ENCODE assay signal across 8 cellular contexts in the genomic region with DNA sequence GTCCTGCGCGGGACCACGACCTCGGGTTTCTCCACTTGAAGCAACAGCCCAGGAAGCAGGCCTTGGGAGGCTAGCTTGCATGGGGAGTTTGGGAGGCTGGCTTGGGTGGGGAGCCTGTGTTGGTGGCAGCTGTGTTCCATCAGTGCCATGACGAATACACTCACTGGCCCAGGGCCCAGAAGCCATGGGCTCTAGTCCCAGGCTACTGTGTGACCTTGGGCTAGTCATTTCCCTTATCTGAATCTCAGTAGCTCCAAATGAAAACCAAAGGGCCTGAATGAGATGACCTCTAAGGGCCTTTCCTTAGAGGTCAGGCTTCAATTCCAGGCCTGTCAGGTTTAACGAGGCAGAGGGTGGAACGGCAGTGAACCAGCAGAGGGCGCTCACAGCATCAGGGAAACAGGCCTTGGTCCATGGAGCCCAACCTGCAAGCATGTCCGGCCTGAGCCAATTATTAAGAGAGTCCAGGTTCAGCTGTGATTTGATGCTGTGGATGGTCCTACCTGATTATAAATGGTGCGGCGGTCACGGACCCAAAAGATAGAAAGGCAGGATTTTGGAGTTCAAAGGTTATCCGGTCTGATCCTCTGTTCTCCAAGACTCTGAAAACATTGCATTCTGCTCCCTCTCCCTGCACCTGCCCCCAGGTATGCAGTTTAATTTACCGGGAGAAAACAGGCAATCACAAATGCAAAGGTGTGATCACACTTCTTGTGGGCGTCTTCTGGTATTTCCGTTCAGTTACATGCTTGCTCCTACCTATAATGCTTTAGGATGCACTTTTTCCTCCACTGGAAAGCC. TPM values are rescaled to one million over a fixed set of nuclear protein-coding genes. Genes with fewer than 3 reads are reported as not detected.
DNase-seq lines count a peak whose midpoint lies in the region; ATAC-seq and TF ChIP-seq lines count a peak whose summit lies in the region.

No MANE protein-coding gene starts in this region.

- H3K9me3 Mint-ChIP-seq in progenitor cell of endocrine pancreas (ENCODE audit: low read depth): no peaks in the 10 kb centered on the region

- H3K27ac Mint-ChIP-seq in progenitor cell of endocrine pancreas: no peak overlapping the region

- no peaks in the 10 kb centered on the region for H3K36me3 ChIP-seq in BJ (ENCODE audit: control insufficient read depth, insufficient read depth, low read length)

- peaks cover 5% of the 10 kb centered on the region for H3K4me1 Mint-ChIP-seq in progenitor cell of endocrine pancreas (ENCODE audit: low read depth)

- CTCF ChIA-PET in BJ (lab: Yijun Ruan, JAX): interaction anchor here (0.6 to 7.7 kb wide), 10 partner anchors 8 to 659 kb away, joined by 3 to 72 read pairs (median 6); no protein-coding TSS in a partner anchor

- no peak overlapping the region for H3K4me3 Mint-ChIP-seq in progenitor cell of endocrine pancreas (ENCODE audit: low read depth)

- H3K4me3 ChIP-seq in BJ (ENCODE audit: low read depth, low read length) (no peak overlapping the region), fibroblast of mammary gland (ENCODE audit: control insufficient read depth, low read depth, low read length) (no peak overlapping the region)

- no peaks in the 10 kb centered on the region for H3K36me3 Mint-ChIP-seq in progenitor cell of endocrine pancreas (ENCODE audit: insufficient read depth)

- H3K27me3 Mint-ChIP-seq in progenitor cell of endocrine pancreas: no peaks in the 10 kb centered on the region

- DNase-seq in BJ (ENCODE audit: low read depth) (no peak), NCI-H2227 treated with DMSO at 0.1 percent for 48 hours (lab: John Stamatoyannopoulos, UW) (peak; percentile 31), fibroblast of mammary gland (ENCODE audit: low read depth) (peak; percentile 54), progenitor cell of endocrine pancreas (ENCODE audit: low spot score, unreplicated experiment) (peak; percentile 75)
- peak; percentile 82 for DNase-seq in activated CD8-positive, alpha-beta memory T cell treated with anti-CD3 and anti-CD28 coated beads for 24 hours
- no peak for DNase-seq in stimulated activated naive CD4-positive, alpha-beta T cell treated with Interleukin-2 at 50 U/mL for 16 hours (lab: John Stamatoyannopoulos, UW)

- H3K27me3 ChIP-seq in BJ (ENCODE audit: control insufficient read depth, insufficient read depth, low read length): peaks cover 1% of the 10 kb centered on the region; the same call in 1 of the 2 replicates

- ATAC-seq in GM18520 (IDR thresholded peaks at IDR 0.05; ENCODE audit: unreplicated experiment) (peak; percentile 73), HG02981 (IDR thresholded peaks at IDR 0.05; ENCODE audit: unreplicated experiment) (peak; percentile 70)

- TF ChIP-seq CTCF in BJ (IDR thresholded peaks at IDR 0.05; ENCODE audit: insufficient read depth, low read depth, low read length) (peak; percentile 73), fibroblast of mammary gland (conservative IDR thresholded peaks at IDR 0.05; ENCODE audit: control insufficient read depth, insufficient read depth, low read depth, low read length) (peak; percentile 77), progenitor cell of endocrine pancreas (IDR thresholded peaks at IDR 0.05; ENCODE audit: unreplicated experiment) (peak; percentile 87)

- POLR2A ChIA-PET in BJ (lab: Charles Lee): no interaction called here

RNA-seq across cellular contexts. Expression of a gene that starts 15.9 kb away (rescaled TPM):
- not detected in 2 replicates for polyA plus RNA-seq in BJ (2011; rRNA removed)
- polyA minus RNA-seq in BJ (2011; rRNA and poly(A)+ RNA removed): not detected in 2 replicates
- 11.3 and 12.6 TPM in 2 replicates for total RNA-seq in progenitor cell of endocrine pancreas

RNA-seq across cellular contexts. Expression of a gene that starts 49.7 kb away (rescaled TPM):
- polyA plus RNA-seq in BJ (2011; rRNA removed): 0.07 and 0.15 TPM in 2 replicates
- polyA minus RNA-seq in BJ (2011; rRNA and poly(A)+ RNA removed): 0.05 TPM in 1 of 2 replicates, not detected in the other
- total RNA-seq in progenitor cell of endocrine pancreas: 0.44 and 1.3 TPM in 2 replicates

Comparison
In these comparisons a context has a peak if more than half of its experiments do, and no peak if none do; other contexts are left out.
1. DNase-seq: peak in NCI-H2227 treated with DMSO at 0.1 percent for 48 hours (single experiment), activated CD8-positive, alpha-beta memory T cell treated with anti-CD3 and anti-CD28 coated beads for 24 hours (single experiment), fibroblast of mammary gland (single experiment) and progenitor cell of endocrine pancreas (single experiment); none in BJ (single experiment) and stimulated activated naive CD4-positive, alpha-beta T cell treated with Interleukin-2 at 50 U/mL for 16 hours (single experiment).
2. Peak in every context shown above with its lines, with median percentiles within 50 percentile points of each other: CTCF ChIP-seq.